Comparison of ENCODE assay signal across 14 cellular contexts in the genomic region with DNA sequence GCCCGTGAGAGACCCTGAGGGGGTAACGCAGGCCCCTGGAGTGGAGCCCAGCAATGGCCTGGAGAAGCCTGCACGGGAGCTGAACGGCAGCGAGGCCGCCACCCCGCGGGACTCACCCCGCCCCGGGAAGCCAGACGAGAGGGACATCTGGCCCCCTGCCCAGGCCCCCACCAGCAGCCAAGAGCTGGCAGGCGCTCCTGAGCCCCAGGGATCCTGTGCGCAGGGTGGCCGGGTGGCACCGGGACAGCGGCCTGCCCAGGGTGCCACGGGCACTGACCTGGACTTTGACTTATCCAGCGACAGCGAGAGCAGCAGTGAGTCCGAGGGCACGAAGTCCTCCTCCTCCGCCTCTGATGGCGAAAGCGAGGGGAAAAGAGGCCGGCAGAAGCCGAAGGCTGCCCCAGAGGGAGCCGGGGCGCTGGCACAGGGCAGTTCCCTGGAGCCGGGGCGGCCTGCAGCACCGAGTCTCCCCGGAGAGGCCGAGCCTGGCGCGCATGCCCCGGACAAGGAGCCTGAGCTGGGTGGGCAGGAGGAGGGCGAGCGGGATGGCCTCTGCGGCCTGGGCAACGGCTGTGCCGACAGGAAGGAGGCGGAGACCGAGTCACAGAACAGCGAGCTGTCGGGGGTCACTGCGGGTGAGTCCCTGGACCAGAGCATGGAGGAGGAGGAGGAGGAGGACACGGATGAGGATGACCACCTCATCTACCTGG. TPM values are rescaled to one million over a fixed set of nuclear protein-coding genes. Genes with fewer than 3 reads are reported as not detected.
DNase-seq lines count a peak whose midpoint lies in the region; ATAC-seq and TF ChIP-seq lines count a peak whose summit lies in the region.
"Had no signal": no experiment of that assay in that cellular context is flagged by ENCODE, and none has a peak within 500 bp of the region (broad histone marks: within the 10 kb centered on the region; RNA-seq: fewer than 3 reads in every experiment).

No MANE protein-coding gene starts in this region.

- no peak for TF ChIP-seq POLR2A in spleen (IDR thresholded peaks at IDR 0.05)

- ATAC-seq in activated CD8-positive, alpha-beta T cell treated with anti-CD3 and anti-CD28 coated beads, Interleukin-2, amount 10 ng/mL, durations not matched to agents 7 days and 5 days = no peak
- ATAC-seq in activated CD8-positive, alpha-beta T cell treated with anti-CD3 and anti-CD28 coated beads for 36 hours = no peak
- ATAC-seq in T-helper 17 cell = no peak
- ATAC-seq in effector memory CD8-positive, alpha-beta T cell (replicated peaks) = no peak
- peak; percentile 18 for ATAC-seq in naive thymus-derived CD4-positive, alpha-beta T cell

- H3K27me3 Mint-ChIP-seq in activated CD8-positive, alpha-beta T cell treated with anti-CD3 and anti-CD28 coated beads, Interleukin-2, amount 10 ng/mL, durations not matched to agents 7 days and 5 days (ENCODE audit: low read depth) = no peaks in the 10 kb centered on the region
- no peaks in the 10 kb centered on the region for H3K27me3 Mint-ChIP-seq in activated CD8-positive, alpha-beta T cell treated with anti-CD3 and anti-CD28 coated beads for 36 hours
- H3K27me3 Mint-ChIP-seq in T-helper 17 cell = no peaks in the 10 kb centered on the region
- H3K27me3 Mint-ChIP-seq in effector memory CD8-positive, alpha-beta T cell = no peaks in the 10 kb centered on the region
- no peaks in the 10 kb centered on the region for H3K27me3 Mint-ChIP-seq in naive thymus-derived CD4-positive, alpha-beta T cell
- H3K27me3 Mint-ChIP-seq: CD4-positive, CD25-positive, alpha-beta regulatory T cell had no signal

- no peak overlapping the region for H3K4me3 Mint-ChIP-seq in activated CD8-positive, alpha-beta T cell treated with anti-CD3 and anti-CD28 coated beads, Interleukin-2, amount 10 ng/mL, durations not matched to agents 7 days and 5 days
- H3K4me3 Mint-ChIP-seq in activated CD8-positive, alpha-beta T cell treated with anti-CD3 and anti-CD28 coated beads for 36 hours = no peak overlapping the region
- H3K4me3 Mint-ChIP-seq in T-helper 17 cell = peak overlapping the region; percentile 45
- H3K4me3 Mint-ChIP-seq in effector memory CD8-positive, alpha-beta T cell = no peak overlapping the region
- no peak overlapping the region for H3K4me3 Mint-ChIP-seq in naive thymus-derived CD4-positive, alpha-beta T cell
- H3K4me3 Mint-ChIP-seq: CD4-positive, CD25-positive, alpha-beta regulatory T cell; H9 had no signal

- H3K4me1 Mint-ChIP-seq in activated CD8-positive, alpha-beta T cell treated with anti-CD3 and anti-CD28 coated beads, Interleukin-2, amount 10 ng/mL, durations not matched to agents 7 days and 5 days (ENCODE audit: low read depth) = peaks cover 7% of the 10 kb centered on the region
- peaks cover 7% of the 10 kb centered on the region for H3K4me1 Mint-ChIP-seq in activated CD8-positive, alpha-beta T cell treated with anti-CD3 and anti-CD28 coated beads for 36 hours (ENCODE audit: low read depth)
- H3K4me1 Mint-ChIP-seq in T-helper 17 cell = no peaks in the 10 kb centered on the region
- H3K4me1 Mint-ChIP-seq in effector memory CD8-positive, alpha-beta T cell (ENCODE audit: low read depth in 2 of 2) = no peaks in the 10 kb centered on the region
- H3K4me1 Mint-ChIP-seq in naive thymus-derived CD4-positive, alpha-beta T cell = peaks cover 0 to 8% (median 2%) of the 10 kb centered on the region in 7 donors
- H3K4me1 Mint-ChIP-seq: H9 had no signal

- no peaks in the 10 kb centered on the region for H3K9me3 ChIP-seq in T-helper 17 cell (ENCODE audit: control insufficient read depth, low read length, poor library complexity, severe bottlenecking)
- H3K9me3 ChIP-seq in naive thymus-derived CD4-positive, alpha-beta T cell (ENCODE audit: control insufficient read depth in 2 of 3, low read length in 3 of 3) = no peaks in the 10 kb centered on the region
- H3K9me3 ChIP-seq in spleen = no peaks in the 10 kb centered on the region
- H3K9me3 ChIP-seq: BLaER1 treated with 17β-estradiol and CSF1 and Interleukin-3, amounts not matched to agents 10 nM and 100 nM had no signal

- peaks cover 59% of the 10 kb centered on the region for H3K36me3 Mint-ChIP-seq in activated CD8-positive, alpha-beta T cell treated with anti-CD3 and anti-CD28 coated beads, Interleukin-2, amount 10 ng/mL, durations not matched to agents 7 days and 5 days (ENCODE audit: low read depth)
- peaks cover 43% of the 10 kb centered on the region for H3K36me3 Mint-ChIP-seq in activated CD8-positive, alpha-beta T cell treated with anti-CD3 and anti-CD28 coated beads for 36 hours (ENCODE audit: low read depth)
- H3K36me3 Mint-ChIP-seq in T-helper 17 cell (ENCODE audit: low read depth) = peaks cover 12% of the 10 kb centered on the region
- peaks cover 90% of the 10 kb centered on the region for H3K36me3 Mint-ChIP-seq in effector memory CD8-positive, alpha-beta T cell (ENCODE audit: insufficient read depth)
- peaks cover 20 to 62% (median 28%) of the 10 kb centered on the region in 5 donors for H3K36me3 Mint-ChIP-seq in naive thymus-derived CD4-positive, alpha-beta T cell

- H3K9me3 Mint-ChIP-seq in activated CD8-positive, alpha-beta T cell treated with anti-CD3 and anti-CD28 coated beads, Interleukin-2, amount 10 ng/mL, durations not matched to agents 7 days and 5 days (ENCODE audit: insufficient read depth) = no peaks in the 10 kb centered on the region
- H3K9me3 Mint-ChIP-seq in activated CD8-positive, alpha-beta T cell treated with anti-CD3 and anti-CD28 coated beads for 36 hours = no peaks in the 10 kb centered on the region
- H3K9me3 Mint-ChIP-seq in effector memory CD8-positive, alpha-beta T cell = no peaks in the 10 kb centered on the region
- H3K9me3 Mint-ChIP-seq in naive thymus-derived CD4-positive, alpha-beta T cell = peaks cover 0 to 3% (median 0%) of the 10 kb centered on the region in 11 donors
- H3K9me3 Mint-ChIP-seq: CD4-positive, CD25-positive, alpha-beta regulatory T cell; H9 had no signal

- H3K27me3 ChIP-seq in naive thymus-derived CD4-positive, alpha-beta T cell (ENCODE audit: control insufficient read depth in 2 of 2, insufficient read depth in 2 of 2, low read length in 2 of 2) = no peaks in the 10 kb centered on the region
- no peaks in the 10 kb centered on the region for H3K27me3 ChIP-seq in spleen (replicated peaks in 1 of 7)
- H3K27me3 ChIP-seq: BLaER1 treated with 17β-estradiol and CSF1 and Interleukin-3, amounts not matched to agents 10 nM and 100 nM had no signal

- no peaks in the 10 kb centered on the region for H3K4me1 ChIP-seq in naive thymus-derived CD4-positive, alpha-beta T cell (ENCODE audit: control insufficient read depth in 2 of 2, insufficient read depth in 2 of 2, low read length in 2 of 2)
- H3K4me1 ChIP-seq in spleen = no peaks in the 10 kb centered on the region
- H3K4me1 ChIP-seq: BLaER1 treated with 17β-estradiol and CSF1 and Interleukin-3, amounts not matched to agents 10 nM and 100 nM had no signal

- no peak overlapping the region for H3K27ac ChIP-seq in naive thymus-derived CD4-positive, alpha-beta T cell (ENCODE audit: low read depth, low read length)
- H3K27ac ChIP-seq in spleen = no peak overlapping the region
- H3K27ac ChIP-seq: BLaER1 treated with 17β-estradiol and CSF1 and Interleukin-3, amounts not matched to agents 10 nM and 100 nM had no signal

- DNase-seq in activated CD8-positive, alpha-beta T cell treated with anti-CD3 and anti-CD28 coated beads, Interleukin-2, amount 10 ng/mL, durations not matched to agents 7 days and 5 days = no peak
- DNase-seq in activated CD8-positive, alpha-beta T cell treated with anti-CD3 and anti-CD28 coated beads for 36 hours = no peak
- DNase-seq in T-helper 17 cell = no peak
- DNase-seq in effector memory CD8-positive, alpha-beta T cell = no peak
- DNase-seq in naive thymus-derived CD4-positive, alpha-beta T cell = no peak
- no peak for DNase-seq in spleen
- no peak for DNase-seq in nucleus accumbens (lab: John Stamatoyannopoulos, UW)
- DNase-seq: 8988T; CD4-positive, CD25-positive, alpha-beta regulatory T cell; DMS53; GF-D8; GOT3; H9 had no signal

- H3K36me3 ChIP-seq in naive thymus-derived CD4-positive, alpha-beta T cell (ENCODE audit: control insufficient read depth in 2 of 3, insufficient read depth in 3 of 3, low read length in 3 of 3) = peaks cover 0 to 96% (median 11%) of the 10 kb centered on the region in 3 experiments
- peaks cover 0 to 100% (median 77%) of the 10 kb centered on the region in 6 donors for H3K36me3 ChIP-seq in spleen

- H3K27ac Mint-ChIP-seq in activated CD8-positive, alpha-beta T cell treated with anti-CD3 and anti-CD28 coated beads, Interleukin-2, amount 10 ng/mL, durations not matched to agents 7 days and 5 days = peak overlapping the region; percentile 25
- no peak overlapping the region for H3K27ac Mint-ChIP-seq in activated CD8-positive, alpha-beta T cell treated with anti-CD3 and anti-CD28 coated beads for 36 hours
- no peak overlapping the region for H3K27ac Mint-ChIP-seq in T-helper 17 cell
- H3K27ac Mint-ChIP-seq in effector memory CD8-positive, alpha-beta T cell = peak overlapping the region; percentile 83 to 87
- H3K27ac Mint-ChIP-seq in naive thymus-derived CD4-positive, alpha-beta T cell = no peak overlapping the region
- H3K27ac Mint-ChIP-seq: H9 had no signal

- WGBS in spleen, 5 donors = 95 to 99% (median 96%) methylated on average over 45 to 47 of the region's 47 CpGs

- intact Hi-C loops in activated CD8-positive, alpha-beta T cell treated with anti-CD3 and anti-CD28 coated beads for 36 hours (cut with micrococcal nuclease) = no loop called here
- intact Hi-C loops in naive thymus-derived CD4-positive, alpha-beta T cell (cut with micrococcal nuclease) = no loop called here
- intact Hi-C loops in spleen (cut with DNase I; ENCODE audit: low total_unique reads) = no loop called here

- no peak overlapping the region for H3K4me3 ChIP-seq in naive thymus-derived CD4-positive, alpha-beta T cell (ENCODE audit: low read length)
- no peak overlapping the region for H3K4me3 ChIP-seq in spleen
- H3K4me3 ChIP-seq: BLaER1 treated with 17β-estradiol and CSF1 and Interleukin-3, amounts not matched to agents 10 nM and 100 nM had no signal

- CTCF ChIA-PET in activated CD8-positive, alpha-beta T cell treated with anti-CD3 and anti-CD28 coated beads, Interleukin-2, amount 10 ng/mL, durations not matched to agents 7 days and 5 days (lab: Charles Lee) = no interaction called here
- CTCF ChIA-PET in activated CD8-positive, alpha-beta T cell treated with anti-CD3 and anti-CD28 coated beads for 36 hours (lab: Charles Lee) = no interaction called here
- CTCF ChIA-PET in naive thymus-derived CD4-positive, alpha-beta T cell (lab: Charles Lee) = no interaction called here

- POLR2A ChIA-PET in activated CD8-positive, alpha-beta T cell treated with anti-CD3 and anti-CD28 coated beads, Interleukin-2, amount 10 ng/mL, durations not matched to agents 7 days and 5 days (lab: Charles Lee) = no interaction called here
- POLR2A ChIA-PET in activated CD8-positive, alpha-beta T cell treated with anti-CD3 and anti-CD28 coated beads for 36 hours (lab: Charles Lee) = no interaction called here
- POLR2A ChIA-PET in naive thymus-derived CD4-positive, alpha-beta T cell (lab: Charles Lee) = no interaction called here

- no peak for TF ChIP-seq CTCF in activated CD8-positive, alpha-beta T cell treated with anti-CD3 and anti-CD28 coated beads for 36 hours (IDR thresholded peaks at IDR 0.05)
- no peak for TF ChIP-seq CTCF in spleen (IDR thresholded peaks at IDR 0.05 in 8 of 11, conservative IDR thresholded peaks at IDR 0.05 in 3 of 11)

RNA-seq across cellular contexts. Expression of gene CTDP1, which starts 35.1 kb away (rescaled TPM):
- total RNA-seq in activated CD8-positive, alpha-beta T cell treated with anti-CD3 and anti-CD28 coated beads, Interleukin-2, amount 10 ng/mL, durations not matched to agents 7 days and 5 days = 10 to 100 TPM; 35.5 to 36.8 TPM
- 10 to 100 TPM; 54.9 to 55.6 TPM for total RNA-seq in activated CD8-positive, alpha-beta T cell treated with anti-CD3 and anti-CD28 coated beads for 36 hours
- total RNA-seq in T-helper 17 cell (10 to 100 TPM; 61.0 to 65.1 TPM), spleen (10 to 100 TPM; 24.5 to 54.6 (median 30.5) TPM)
- 10 to 100 TPM; 38.8 to 75.3 (median 41.2) TPM for total RNA-seq in naive thymus-derived CD4-positive, alpha-beta T cell
- 10 to 100 TPM; 11.6 to 30.6 TPM for polyA plus RNA-seq in naive thymus-derived CD4-positive, alpha-beta T cell
- polyA plus RNA-seq in spleen = 10 to 100 TPM; 13.6 to 20.8 (median 18.0) TPM

Comparison
In these comparisons a context has a peak if more than half of its experiments do, and no peak if none do; other contexts are left out.
1. H3K27ac Mint-ChIP-seq: peak in activated CD8-positive, alpha-beta T cell treated with anti-CD3 and anti-CD28 coated beads, Interleukin-2, amount 10 ng/mL, durations not matched to agents 7 days and 5 days (single experiment) and effector memory CD8-positive, alpha-beta T cell (2 of 2); none in activated CD8-positive, alpha-beta T cell treated with anti-CD3 and anti-CD28 coated beads for 36 hours (single experiment), T-helper 17 cell (single experiment) and naive thymus-derived CD4-positive, alpha-beta T cell (0 of 9).